24 cellular contexts compared by ENCODE assay signal in genomic region chr13:112247471-112248405, GRCh38.
A peak's percentile ranks its signal among the peaks of the same experiment; 100 is the strongest.
DNase-seq lines count a peak whose midpoint lies in the region; ATAC-seq and TF ChIP-seq lines count a peak whose summit lies in the region.
"Had no signal": no experiment of that assay in that cellular context is flagged by ENCODE, and none has a peak within 500 bp of the region (broad histone marks: within the 10 kb centered on the region; RNA-seq: fewer than 3 reads in every experiment).

No MANE protein-coding gene starts in this region.

- no peak overlapping the region for H3K27ac Mint-ChIP-seq in stimulated activated effector memory CD8-positive, alpha-beta T cell treated with anti-CD3 and anti-CD28 coated beads, Interleukin-12 subunit alpha, Interleukin-12 subunit beta, amount 100 ng/mL, for 72 hours
- H3K27ac Mint-ChIP-seq: activated CD8-positive, alpha-beta T cell treated with anti-CD3 and anti-CD28 coated beads for 36 hours; activated naive CD8-positive, alpha-beta T cell treated with anti-CD3 and anti-CD28 coated beads, Interleukin-2, amount 50 U/mL, for 24 hours; CD4-positive, alpha-beta memory T cell had no signal

- ATAC-seq in heart left ventricle (no peak), lung (ENCODE audit: insufficient read depth, low FRiP score) (no peak)
- ATAC-seq in stimulated activated effector memory CD8-positive, alpha-beta T cell treated with anti-CD3 and anti-CD28 coated beads, Interleukin-12 subunit alpha, Interleukin-12 subunit beta, amount 100 ng/mL, for 72 hours = no peak
- ATAC-seq: activated CD8-positive, alpha-beta T cell treated with anti-CD3 and anti-CD28 coated beads for 36 hours; activated naive CD8-positive, alpha-beta T cell treated with anti-CD3 and anti-CD28 coated beads, Interleukin-2, amount 50 U/mL, for 24 hours; lower lobe of right lung; psoas muscle; stimulated activated naive CD8-positive, alpha-beta T cell treated with anti-CD3 and anti-CD28 coated beads, Interleukin-15, Interleukin-2, amounts not matched to agents 100 U/mL and 50 U/mL, for 24 hours had no signal

- TF ChIP-seq POLR2A in heart left ventricle (IDR thresholded peaks at IDR 0.05) = no peak

- no peak overlapping the region for H3K4me3 Mint-ChIP-seq in stimulated activated effector memory CD8-positive, alpha-beta T cell treated with anti-CD3 and anti-CD28 coated beads, Interleukin-12 subunit alpha, Interleukin-12 subunit beta, amount 100 ng/mL, for 72 hours
- H3K4me3 Mint-ChIP-seq: activated CD8-positive, alpha-beta T cell treated with anti-CD3 and anti-CD28 coated beads for 36 hours; activated naive CD8-positive, alpha-beta T cell treated with anti-CD3 and anti-CD28 coated beads, Interleukin-2, amount 50 U/mL, for 24 hours; CD4-positive, alpha-beta memory T cell had no signal

- H3K36me3 ChIP-seq in heart left ventricle (no peaks in the 10 kb centered on the region), lung (ENCODE audit: control insufficient read depth in 2 of 2, insufficient read depth in 2 of 2, low read length in 2 of 2) (no peaks in the 10 kb centered on the region)
- H3K36me3 ChIP-seq in effector memory CD4-positive, alpha-beta T cell (ENCODE audit: control insufficient read depth, insufficient read depth, low read length) = no peaks in the 10 kb centered on the region
- H3K36me3 ChIP-seq: lower lobe of right lung, neutrophil, thoracic aorta had no signal

- no peaks in the 10 kb centered on the region for H3K4me1 Mint-ChIP-seq in stimulated activated effector memory CD8-positive, alpha-beta T cell treated with anti-CD3 and anti-CD28 coated beads, Interleukin-12 subunit alpha, Interleukin-12 subunit beta, amount 100 ng/mL, for 72 hours
- H3K4me1 Mint-ChIP-seq: activated naive CD8-positive, alpha-beta T cell treated with anti-CD3 and anti-CD28 coated beads, Interleukin-2, amount 50 U/mL, for 24 hours; CD4-positive, alpha-beta memory T cell had no signal

- H3K4me3 ChIP-seq in heart left ventricle = no peak overlapping the region
- no peak overlapping the region for H3K4me3 ChIP-seq in coronary artery
- H3K4me3 ChIP-seq in lung = no peak overlapping the region
- no peak overlapping the region for H3K4me3 ChIP-seq in effector memory CD4-positive, alpha-beta T cell (ENCODE audit: insufficient read depth, low read depth, low read length, poor library complexity, severe bottlenecking)
- H3K4me3 ChIP-seq: GM23248, lower lobe of right lung, psoas muscle, thoracic aorta had no signal

- no peak for TF ChIP-seq CTCF in heart left ventricle (IDR thresholded peaks at IDR 0.05)
- TF ChIP-seq CTCF in coronary artery (IDR thresholded peaks at IDR 0.05) = no peak
- no peak for TF ChIP-seq CTCF in lung (IDR thresholded peaks at IDR 0.05; ENCODE audit: control extremely low read depth, extremely low read depth)

- intact Hi-C loops in cardiac septum (cut with DNase I) (no loop called here), heart left ventricle (cut with DNase I) (no loop called here)

- H3K36me3 Mint-ChIP-seq in stimulated activated effector memory CD8-positive, alpha-beta T cell treated with anti-CD3 and anti-CD28 coated beads, Interleukin-12 subunit alpha, Interleukin-12 subunit beta, amount 100 ng/mL, for 72 hours = no peaks in the 10 kb centered on the region
- H3K36me3 Mint-ChIP-seq: CD4-positive, alpha-beta memory T cell had no signal

- no peak overlapping the region for H3K27ac ChIP-seq in heart left ventricle
- no peak overlapping the region for H3K27ac ChIP-seq in coronary artery
- H3K27ac ChIP-seq in lung (ENCODE audit: low read depth in 1 of 2, low read length in 1 of 2) = no peak overlapping the region
- no peak overlapping the region for H3K27ac ChIP-seq in effector memory CD4-positive, alpha-beta T cell (ENCODE audit: insufficient read depth, low read length, poor library complexity, severe bottlenecking)
- H3K27ac ChIP-seq: epithelial cell of prostate, GM23248, lower lobe of right lung, neutrophil, psoas muscle, thoracic aorta had no signal

- H3K4me1 ChIP-seq in heart left ventricle (no peaks in the 10 kb centered on the region), lung (ENCODE audit: control insufficient read depth in 2 of 2, insufficient read depth in 2 of 2, low read length in 2 of 2) (no peaks in the 10 kb centered on the region)
- no peaks in the 10 kb centered on the region for H3K4me1 ChIP-seq in effector memory CD4-positive, alpha-beta T cell (ENCODE audit: control insufficient read depth, insufficient read depth, low read length, poor library complexity, severe bottlenecking)
- H3K4me1 ChIP-seq: lower lobe of right lung, psoas muscle had no signal

- WGBS in heart left ventricle, 4 donors = 73 to 84% (median 80%) methylated on average over 23 to 31 of the region's 31 CpGs
- WGBS in lung, 2 donors = 83 to 86% methylated on average over 30 to 31 of the region's 31 CpGs

- H3K9me3 Mint-ChIP-seq in stimulated activated effector memory CD8-positive, alpha-beta T cell treated with anti-CD3 and anti-CD28 coated beads, Interleukin-12 subunit alpha, Interleukin-12 subunit beta, amount 100 ng/mL, for 72 hours = no peaks in the 10 kb centered on the region
- H3K9me3 Mint-ChIP-seq: activated CD8-positive, alpha-beta T cell treated with anti-CD3 and anti-CD28 coated beads for 36 hours; activated naive CD8-positive, alpha-beta T cell treated with anti-CD3 and anti-CD28 coated beads, Interleukin-2, amount 50 U/mL, for 24 hours had no signal

- H3K27me3 ChIP-seq in heart left ventricle = peaks cover 0 to 18% (median 0%) of the 10 kb centered on the region in 9 donors
- H3K27me3 ChIP-seq in lung (ENCODE audit: control insufficient read depth, insufficient read depth) = no peaks in the 10 kb centered on the region
- no peaks in the 10 kb centered on the region for H3K27me3 ChIP-seq in effector memory CD4-positive, alpha-beta T cell (replicated peaks; ENCODE audit: control insufficient read depth, insufficient read depth, low read length, poor library complexity, severe bottlenecking)

- DNase-seq in cardiac septum (ENCODE audit: low spot score) = peak; percentile 58
- no peak for DNase-seq in heart left ventricle
- DNase-seq in coronary artery (ENCODE audit: low spot score) = peak; percentile 47
- peak; percentile 19 for DNase-seq in lung (ENCODE audit: low spot score)
- DNase-seq in ureter (ENCODE audit: low spot score) = peak; percentile 31
- DNase-seq in stimulated activated effector memory CD8-positive, alpha-beta T cell treated with anti-CD3 and anti-CD28 coated beads, Interleukin-12 subunit alpha, Interleukin-12 subunit beta, amount 100 ng/mL, for 72 hours (ENCODE audit: low spot score in 2 of 2) = no peak
- DNase-seq in effector memory CD4-positive, alpha-beta T cell = no peak
- DNase-seq in AG08396 (ENCODE audit: low spot score) = no peak
- DNase-seq: activated CD8-positive, alpha-beta T cell treated with anti-CD3 and anti-CD28 coated beads for 36 hours; activated gamma-delta T cell; activated naive CD8-positive, alpha-beta T cell treated with anti-CD3 and anti-CD28 coated beads, Interleukin-2, amount 50 U/mL, for 24 hours; activated T-cell treated with anti-CD3 and anti-CD28 coated beads, Interleukin-2, amount 50 U/mL, for 1 hour; CD4-positive, alpha-beta memory T cell; cerebellar nuclear complex; GM23248; kidney; lower lobe of right lung; NCI-H1694; psoas muscle; SIG-M5; stimulated activated naive CD8-positive, alpha-beta T cell treated with anti-CD3 and anti-CD28 coated beads, Interleukin-15, Interleukin-2, amounts not matched to agents 100 U/mL and 50 U/mL, for 24 hours had no signal

- H3K9me3 ChIP-seq in heart left ventricle (no peaks in the 10 kb centered on the region), lung (ENCODE audit: control insufficient read depth in 2 of 2, insufficient read depth in 1 of 2, low read length in 1 of 2) (peaks cover 0 to 5% of the 10 kb centered on the region in 2 donors)
- H3K9me3 ChIP-seq in effector memory CD4-positive, alpha-beta T cell (ENCODE audit: control insufficient read depth, low read length) = no peaks in the 10 kb centered on the region
- H3K9me3 ChIP-seq: lower lobe of right lung, neutrophil, psoas muscle, thoracic aorta had no signal

Comparison
In these comparisons a context has a peak if more than half of its experiments do, and no peak if none do; other contexts are left out.
1. DNase-seq: peak in cardiac septum (single experiment), coronary artery (single experiment), lung (single experiment) and ureter (single experiment); none in heart left ventricle (0 of 5), stimulated activated effector memory CD8-positive, alpha-beta T cell treated with anti-CD3 and anti-CD28 coated beads, Interleukin-12 subunit alpha, Interleukin-12 subunit beta, amount 100 ng/mL, for 72 hours (0 of 2), effector memory CD4-positive, alpha-beta T cell (0 of 3) and AG08396 (single experiment).